ENCODE assay signal across 1 cellular context in genomic region chr16:11672206-11673090, GRCh38.
TF ChIP-seq lines count a peak whose summit lies in the region.

No MANE protein-coding gene starts in this region.

TF ChIP-seq in GM12878, 131 proteins besides CTCF, POLR2A, EP300 and RAD21 (continued from another document and continues in another):
- TF ChIP-seq, protein P1, sequence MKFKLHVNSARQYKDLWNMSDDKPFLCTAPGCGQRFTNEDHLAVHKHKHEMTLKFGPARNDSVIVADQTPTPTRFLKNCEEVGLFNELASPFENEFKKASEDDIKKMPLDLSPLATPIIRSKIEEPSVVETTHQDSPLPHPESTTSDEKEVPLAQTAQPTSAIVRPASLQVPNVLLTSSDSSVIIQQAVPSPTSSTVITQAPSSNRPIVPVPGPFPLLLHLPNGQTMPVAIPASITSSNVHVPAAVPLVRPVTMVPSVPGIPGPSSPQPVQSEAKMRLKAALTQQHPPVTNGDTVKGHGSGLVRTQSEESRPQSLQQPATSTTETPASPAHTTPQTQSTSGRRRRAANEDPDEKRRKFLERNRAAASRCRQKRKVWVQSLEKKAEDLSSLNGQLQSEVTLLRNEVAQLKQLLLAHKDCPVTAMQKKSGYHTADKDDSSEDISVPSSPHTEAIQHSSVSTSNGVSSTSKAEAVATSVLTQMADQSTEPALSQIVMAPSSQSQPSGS (IDR thresholded peaks at IDR 0.05; ENCODE audit: low read length), result no peak
- TF ChIP-seq ZBTB40 (IDR thresholded peaks at IDR 0.05; ENCODE audit: borderline replicate concordance) (no peak), RCOR1 (conservative IDR thresholded peaks at IDR 0.05; ENCODE audit: low read depth, low read length) (0 out of 2 replicates have a peak, but pooled peaks have one; percentile 19), BCL11A (IDR thresholded peaks at IDR 0.05; ENCODE audit: low read depth, low read length) (no peak), ZNF207 (IDR thresholded peaks at IDR 0.05; ENCODE audit: borderline replicate concordance) (no peak), RAD51 (IDR thresholded peaks at IDR 0.05) (no peak), BRCA1 (IDR thresholded peaks at IDR 0.05; ENCODE audit: low read depth, low read length) (no peak), EED (IDR thresholded peaks at IDR 0.05; ENCODE audit: low read depth) (0 out of 2 replicates have a peak, but pooled peaks have one; percentile 25), STAT3 (IDR thresholded peaks at IDR 0.05; ENCODE audit: low read depth, low read length) (no peak), FOXM1 (IDR thresholded peaks at IDR 0.05; ENCODE audit: low read depth, low read length) (no peak), FOXK2 (IDR thresholded peaks at IDR 0.05) (no peak), ZZZ3 (IDR thresholded peaks at IDR 0.05; ENCODE audit: control insufficient read depth, insufficient read length, low read depth) (no peak), CBFB (IDR thresholded peaks at IDR 0.05; ENCODE audit: low read depth) (no peak), GABPA (IDR thresholded peaks at IDR 0.05; ENCODE audit: low read depth) (no peak; the same call in 1 of the 2 replicates), TAF1 (IDR thresholded peaks at IDR 0.05; ENCODE audit: borderline replicate concordance, low read depth, low read length) (no peak), ZBED1 (IDR thresholded peaks at IDR 0.05; ENCODE audit: borderline replicate concordance) (no peak), CBX3 (IDR thresholded peaks at IDR 0.05; ENCODE audit: borderline replicate concordance, low read depth) (no peak), NFXL1 (IDR thresholded peaks at IDR 0.05; ENCODE audit: borderline replicate concordance) (no peak), HSF1 (IDR thresholded peaks at IDR 0.05; ENCODE audit: low read depth, low read length) (no peak), TCF7 (IDR thresholded peaks at IDR 0.05; ENCODE audit: borderline replicate concordance) (no peak), IKZF2 (IDR thresholded peaks at IDR 0.05) (peak; percentile 18 to 60; a peak in 2 of 4 replicates), JUNB (IDR thresholded peaks at IDR 0.05) (no peak), DPF2 (IDR thresholded peaks at IDR 0.05) (peak; percentile 49; the same call in 1 of the 2 replicates), NFIC (IDR thresholded peaks at IDR 0.05; ENCODE audit: low read depth, low read length) (no peak), IRF5 (IDR thresholded peaks at IDR 0.05; ENCODE audit: borderline replicate concordance) (no peak), IKZF1 (conservative IDR thresholded peaks at IDR 0.05) (peak; percentile 88), NFYA (IDR thresholded peaks at IDR 0.05; ENCODE audit: borderline replicate concordance, low read depth, low read length) (no peak), MTA2 (IDR thresholded peaks at IDR 0.05; ENCODE audit: low read depth) (no peak), MYC (IDR thresholded peaks at IDR 0.05; ENCODE audit: insufficient read depth, insufficient read length, insufficient replicate concordance, low read length, severe bottlenecking) (no peak), SUZ12 (IDR thresholded peaks at IDR 0.05; ENCODE audit: unreplicated experiment) (no peak), PML (IDR thresholded peaks at IDR 0.05; ENCODE audit: low read length) (no peak)
- TF ChIP-seq, protein P2, sequence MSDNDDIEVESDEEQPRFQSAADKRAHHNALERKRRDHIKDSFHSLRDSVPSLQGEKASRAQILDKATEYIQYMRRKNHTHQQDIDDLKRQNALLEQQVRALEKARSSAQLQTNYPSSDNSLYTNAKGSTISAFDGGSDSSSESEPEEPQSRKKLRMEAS (IDR thresholded peaks at IDR 0.05; ENCODE audit: low read depth, low read length), result no peak
- TF ChIP-seq, protein P3, sequence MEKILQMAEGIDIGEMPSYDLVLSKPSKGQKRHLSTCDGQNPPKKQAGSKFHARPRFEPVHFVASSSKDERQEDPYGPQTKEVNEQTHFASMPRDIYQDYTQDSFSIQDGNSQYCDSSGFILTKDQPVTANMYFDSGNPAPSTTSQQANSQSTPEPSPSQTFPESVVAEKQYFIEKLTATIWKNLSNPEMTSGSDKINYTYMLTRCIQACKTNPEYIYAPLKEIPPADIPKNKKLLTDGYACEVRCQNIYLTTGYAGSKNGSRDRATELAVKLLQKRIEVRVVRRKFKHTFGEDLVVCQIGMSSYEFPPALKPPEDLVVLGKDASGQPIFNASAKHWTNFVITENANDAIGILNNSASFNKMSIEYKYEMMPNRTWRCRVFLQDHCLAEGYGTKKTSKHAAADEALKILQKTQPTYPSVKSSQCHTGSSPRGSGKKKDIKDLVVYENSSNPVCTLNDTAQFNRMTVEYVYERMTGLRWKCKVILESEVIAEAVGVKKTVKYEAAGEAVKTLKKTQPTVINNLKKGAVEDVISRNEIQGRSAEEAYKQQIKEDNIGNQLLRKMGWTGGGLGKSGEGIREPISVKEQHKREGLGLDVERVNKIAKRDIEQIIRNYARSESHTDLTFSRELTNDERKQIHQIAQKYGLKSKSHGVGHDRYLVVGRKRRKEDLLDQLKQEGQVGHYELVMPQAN (conservative IDR thresholded peaks at IDR 0.05), result 0 out of 2 replicates have a peak, but pooled peaks have one; percentile 17
- TF ChIP-seq, protein P4, sequence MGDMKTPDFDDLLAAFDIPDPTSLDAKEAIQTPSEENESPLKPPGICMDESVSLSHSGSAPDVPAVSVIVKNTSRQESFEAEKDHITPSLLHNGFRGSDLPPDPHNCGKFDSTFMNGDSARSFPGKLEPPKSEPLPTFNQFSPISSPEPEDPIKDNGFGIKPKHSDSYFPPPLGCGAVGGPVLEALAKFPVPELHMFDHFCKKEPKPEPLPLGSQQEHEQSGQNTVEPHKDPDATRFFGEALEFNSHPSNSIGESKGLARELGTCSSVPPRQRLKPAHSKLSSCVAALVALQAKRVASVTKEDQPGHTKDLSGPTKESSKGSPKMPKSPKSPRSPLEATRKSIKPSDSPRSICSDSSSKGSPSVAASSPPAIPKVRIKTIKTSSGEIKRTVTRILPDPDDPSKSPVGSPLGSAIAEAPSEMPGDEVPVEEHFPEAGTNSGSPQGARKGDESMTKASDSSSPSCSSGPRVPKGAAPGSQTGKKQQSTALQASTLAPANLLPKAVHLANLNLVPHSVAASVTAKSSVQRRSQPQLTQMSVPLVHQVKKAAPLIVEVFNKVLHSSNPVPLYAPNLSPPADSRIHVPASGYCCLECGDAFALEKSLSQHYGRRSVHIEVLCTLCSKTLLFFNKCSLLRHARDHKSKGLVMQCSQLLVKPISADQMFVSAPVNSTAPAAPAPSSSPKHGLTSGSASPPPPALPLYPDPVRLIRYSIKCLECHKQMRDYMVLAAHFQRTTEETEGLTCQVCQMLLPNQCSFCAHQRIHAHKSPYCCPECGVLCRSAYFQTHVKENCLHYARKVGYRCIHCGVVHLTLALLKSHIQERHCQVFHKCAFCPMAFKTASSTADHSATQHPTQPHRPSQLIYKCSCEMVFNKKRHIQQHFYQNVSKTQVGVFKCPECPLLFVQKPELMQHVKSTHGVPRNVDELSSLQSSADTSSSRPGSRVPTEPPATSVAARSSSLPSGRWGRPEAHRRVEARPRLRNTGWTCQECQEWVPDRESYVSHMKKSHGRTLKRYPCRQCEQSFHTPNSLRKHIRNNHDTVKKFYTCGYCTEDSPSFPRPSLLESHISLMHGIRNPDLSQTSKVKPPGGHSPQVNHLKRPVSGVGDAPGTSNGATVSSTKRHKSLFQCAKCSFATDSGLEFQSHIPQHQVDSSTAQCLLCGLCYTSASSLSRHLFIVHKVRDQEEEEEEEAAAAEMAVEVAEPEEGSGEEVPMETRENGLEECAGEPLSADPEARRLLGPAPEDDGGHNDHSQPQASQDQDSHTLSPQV (IDR thresholded peaks at IDR 0.05), result no peak
- TF ChIP-seq, protein P5, sequence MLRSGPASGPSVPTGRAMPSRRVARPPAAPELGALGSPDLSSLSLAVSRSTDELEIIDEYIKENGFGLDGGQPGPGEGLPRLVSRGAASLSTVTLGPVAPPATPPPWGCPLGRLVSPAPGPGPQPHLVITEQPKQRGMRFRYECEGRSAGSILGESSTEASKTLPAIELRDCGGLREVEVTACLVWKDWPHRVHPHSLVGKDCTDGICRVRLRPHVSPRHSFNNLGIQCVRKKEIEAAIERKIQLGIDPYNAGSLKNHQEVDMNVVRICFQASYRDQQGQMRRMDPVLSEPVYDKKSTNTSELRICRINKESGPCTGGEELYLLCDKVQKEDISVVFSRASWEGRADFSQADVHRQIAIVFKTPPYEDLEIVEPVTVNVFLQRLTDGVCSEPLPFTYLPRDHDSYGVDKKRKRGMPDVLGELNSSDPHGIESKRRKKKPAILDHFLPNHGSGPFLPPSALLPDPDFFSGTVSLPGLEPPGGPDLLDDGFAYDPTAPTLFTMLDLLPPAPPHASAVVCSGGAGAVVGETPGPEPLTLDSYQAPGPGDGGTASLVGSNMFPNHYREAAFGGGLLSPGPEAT (IDR thresholded peaks at IDR 0.05; ENCODE audit: low read depth), result no peak
- TF ChIP-seq, protein P6, sequence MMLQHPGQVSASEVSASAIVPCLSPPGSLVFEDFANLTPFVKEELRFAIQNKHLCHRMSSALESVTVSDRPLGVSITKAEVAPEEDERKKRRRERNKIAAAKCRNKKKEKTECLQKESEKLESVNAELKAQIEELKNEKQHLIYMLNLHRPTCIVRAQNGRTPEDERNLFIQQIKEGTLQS (IDR thresholded peaks at IDR 0.05; ENCODE audit: borderline replicate concordance, extremely low read depth, low read depth, low read length), result no peak
- TF ChIP-seq, protein P7, sequence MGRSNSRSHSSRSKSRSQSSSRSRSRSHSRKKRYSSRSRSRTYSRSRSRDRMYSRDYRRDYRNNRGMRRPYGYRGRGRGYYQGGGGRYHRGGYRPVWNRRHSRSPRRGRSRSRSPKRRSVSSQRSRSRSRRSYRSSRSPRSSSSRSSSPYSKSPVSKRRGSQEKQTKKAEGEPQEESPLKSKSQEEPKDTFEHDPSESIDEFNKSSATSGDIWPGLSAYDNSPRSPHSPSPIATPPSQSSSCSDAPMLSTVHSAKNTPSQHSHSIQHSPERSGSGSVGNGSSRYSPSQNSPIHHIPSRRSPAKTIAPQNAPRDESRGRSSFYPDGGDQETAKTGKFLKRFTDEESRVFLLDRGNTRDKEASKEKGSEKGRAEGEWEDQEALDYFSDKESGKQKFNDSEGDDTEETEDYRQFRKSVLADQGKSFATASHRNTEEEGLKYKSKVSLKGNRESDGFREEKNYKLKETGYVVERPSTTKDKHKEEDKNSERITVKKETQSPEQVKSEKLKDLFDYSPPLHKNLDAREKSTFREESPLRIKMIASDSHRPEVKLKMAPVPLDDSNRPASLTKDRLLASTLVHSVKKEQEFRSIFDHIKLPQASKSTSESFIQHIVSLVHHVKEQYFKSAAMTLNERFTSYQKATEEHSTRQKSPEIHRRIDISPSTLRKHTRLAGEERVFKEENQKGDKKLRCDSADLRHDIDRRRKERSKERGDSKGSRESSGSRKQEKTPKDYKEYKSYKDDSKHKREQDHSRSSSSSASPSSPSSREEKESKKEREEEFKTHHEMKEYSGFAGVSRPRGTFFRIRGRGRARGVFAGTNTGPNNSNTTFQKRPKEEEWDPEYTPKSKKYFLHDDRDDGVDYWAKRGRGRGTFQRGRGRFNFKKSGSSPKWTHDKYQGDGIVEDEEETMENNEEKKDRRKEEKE (IDR thresholded peaks at IDR 0.05), result no peak
